In the genomic region with DNA sequence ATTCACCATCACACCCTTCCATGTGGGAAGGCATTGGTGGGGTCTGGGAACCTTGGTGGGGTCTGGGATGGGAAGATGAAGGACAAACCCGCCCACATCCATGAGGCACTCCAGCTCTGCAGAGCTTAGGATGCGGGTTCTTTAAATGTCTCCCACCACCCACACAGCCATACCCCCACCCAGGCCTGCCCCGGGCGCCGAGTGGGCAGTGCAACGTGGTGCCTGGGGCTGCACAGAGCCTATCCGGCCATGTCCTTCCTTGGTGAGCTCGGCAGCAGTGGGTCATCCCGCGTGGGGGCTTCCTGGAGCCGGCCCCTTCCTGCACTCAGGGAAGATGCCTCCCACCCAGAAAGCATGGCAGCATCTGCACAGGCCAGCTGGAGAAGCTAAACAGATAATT, we compare ENCODE assay signal across 35 cellular contexts.
"Had no signal": no experiment of that assay in that cellular context is flagged by ENCODE, and none has a peak within 500 bp of the region (broad histone marks: within the 10 kb centered on the region; RNA-seq: fewer than 3 reads in every experiment).

No MANE protein-coding gene starts in this region.

- H3K4me1 ChIP-seq: adrenal gland, ascending aorta, breast epithelium, colonic mucosa, esophagus squamous epithelium, gastroesophageal sphincter had no signal

- H3K27ac Mint-ChIP-seq: activated CD4-positive, alpha-beta memory T cell treated with anti-CD3 and anti-CD28 coated beads for 36 hours; activated CD4-positive, alpha-beta T cell treated with anti-CD3 and anti-CD28 coated beads for 36 hours; activated CD4-positive, alpha-beta T cell treated with anti-CD3 and anti-CD28 coated beads, Interleukin-2, amount 10 ng/mL, durations not matched to agents 24 days and 14 days; activated CD8-positive, alpha-beta memory T cell treated with anti-CD3 and anti-CD28 coated beads, Interleukin-2, amount 10 ng/mL, durations not matched to agents 7 days and 5 days; activated CD8-positive, alpha-beta T cell treated with anti-CD3 and anti-CD28 coated beads, Interleukin-2, amount 10 ng/mL, durations not matched to agents 7 days and 5 days; activated naive CD4-positive, alpha-beta T cell treated with anti-CD3 and anti-CD28 coated beads for 36 hours; activated naive CD4-positive, alpha-beta T cell treated with anti-CD3 and anti-CD28 coated beads, Interleukin-2, amount 50 U/mL, for 24 hours; activated naive CD8-positive, alpha-beta T cell treated with anti-CD3 and anti-CD28 coated beads for 36 hours; activated naive CD8-positive, alpha-beta T cell treated with anti-CD3 and anti-CD28 coated beads, Interleukin-2, amount 50 U/mL, for 24 hours; activated T-helper 1 cell treated with anti-CD3 and anti-CD28 coated beads, Interleukin-12 subunit alpha, Interleukin-12 subunit beta, Interleukin-2, Interleukin-4 antibody, amounts not matched to agents 30 ng/mL and 10 ng/mL and 1 ng/mL, durations not matched to agents 14 hours and 24 hours and 36 hours; activated T-helper 2 cell treated with anti-CD3 and anti-CD28 coated beads, Interferon-gamma antibody, Interleukin-2, Interleukin-4, amounts not matched to agents 10 μg/mL and 5 μg/mL and 100 μg/mL, durations not matched to agents 14 hours and 24 hours and 36 hours; dendritic cell treated with granulocyte-macrophage colony-stimulating factor and Interleukin-4, amounts not matched to agents 40 ng/mL and 50 ng/mL, for 4 days; endodermal cell had no signal

- H3K36me3 ChIP-seq: adrenal gland, ascending aorta, breast epithelium, cardiac muscle cell, colonic mucosa, esophagus squamous epithelium, gastroesophageal sphincter had no signal

- H3K9me3 Mint-ChIP-seq: activated CD4-positive, alpha-beta memory T cell treated with anti-CD3 and anti-CD28 coated beads for 36 hours; activated CD4-positive, alpha-beta T cell treated with anti-CD3 and anti-CD28 coated beads, Interleukin-2, amount 10 ng/mL, durations not matched to agents 24 days and 14 days; activated naive CD4-positive, alpha-beta T cell treated with anti-CD3 and anti-CD28 coated beads for 36 hours; activated naive CD4-positive, alpha-beta T cell treated with anti-CD3 and anti-CD28 coated beads, Interleukin-2, amount 50 U/mL, for 24 hours; activated naive CD8-positive, alpha-beta T cell treated with anti-CD3 and anti-CD28 coated beads for 36 hours; activated naive CD8-positive, alpha-beta T cell treated with anti-CD3 and anti-CD28 coated beads, Interleukin-2, amount 50 U/mL, for 24 hours; activated T-helper 1 cell treated with anti-CD3 and anti-CD28 coated beads, Interleukin-12 subunit alpha, Interleukin-12 subunit beta, Interleukin-2, Interleukin-4 antibody, amounts not matched to agents 30 ng/mL and 10 ng/mL and 1 ng/mL, durations not matched to agents 14 hours and 24 hours and 36 hours; activated T-helper 2 cell treated with anti-CD3 and anti-CD28 coated beads, Interferon-gamma antibody, Interleukin-2, Interleukin-4, amounts not matched to agents 10 μg/mL and 5 μg/mL and 100 μg/mL, durations not matched to agents 14 hours and 24 hours and 36 hours; dendritic cell treated with granulocyte-macrophage colony-stimulating factor and Interleukin-4, amounts not matched to agents 40 ng/mL and 50 ng/mL, for 4 days; endodermal cell had no signal

- H3K4me1 Mint-ChIP-seq: activated CD4-positive, alpha-beta T cell treated with anti-CD3 and anti-CD28 coated beads for 36 hours; activated CD4-positive, alpha-beta T cell treated with anti-CD3 and anti-CD28 coated beads, Interleukin-2, amount 10 ng/mL, durations not matched to agents 24 days and 14 days; activated CD8-positive, alpha-beta memory T cell treated with anti-CD3 and anti-CD28 coated beads, Interleukin-2, amount 10 ng/mL, durations not matched to agents 7 days and 5 days; activated naive CD4-positive, alpha-beta T cell treated with anti-CD3 and anti-CD28 coated beads, Interleukin-2, amount 50 U/mL, for 24 hours; activated naive CD8-positive, alpha-beta T cell treated with anti-CD3 and anti-CD28 coated beads for 36 hours; activated naive CD8-positive, alpha-beta T cell treated with anti-CD3 and anti-CD28 coated beads, Interleukin-2, amount 50 U/mL, for 24 hours; endodermal cell had no signal

- ATAC-seq: activated CD4-positive, alpha-beta T cell treated with anti-CD3 and anti-CD28 coated beads for 36 hours; activated CD8-positive, alpha-beta memory T cell treated with anti-CD3 and anti-CD28 coated beads, Interleukin-2, amount 10 ng/mL, durations not matched to agents 7 days and 5 days; activated CD8-positive, alpha-beta T cell treated with anti-CD3 and anti-CD28 coated beads, Interleukin-2, amount 10 ng/mL, durations not matched to agents 7 days and 5 days; activated naive CD8-positive, alpha-beta T cell treated with anti-CD3 and anti-CD28 coated beads, Interleukin-2, amount 50 U/mL, for 24 hours; gastroesophageal sphincter had no signal

- H3K36me3 Mint-ChIP-seq: activated CD4-positive, alpha-beta memory T cell treated with anti-CD3 and anti-CD28 coated beads for 36 hours; activated CD8-positive, alpha-beta memory T cell treated with anti-CD3 and anti-CD28 coated beads, Interleukin-2, amount 10 ng/mL, durations not matched to agents 7 days and 5 days; activated naive CD4-positive, alpha-beta T cell treated with anti-CD3 and anti-CD28 coated beads, Interleukin-2, amount 50 U/mL, for 24 hours; activated naive CD8-positive, alpha-beta T cell treated with anti-CD3 and anti-CD28 coated beads for 36 hours; brain had no signal

- H3K9me3 ChIP-seq: adrenal gland, ascending aorta, breast epithelium, colonic mucosa, esophagus squamous epithelium, gastroesophageal sphincter had no signal

- H3K4me3 Mint-ChIP-seq: activated CD4-positive, alpha-beta memory T cell treated with anti-CD3 and anti-CD28 coated beads for 36 hours; activated CD4-positive, alpha-beta T cell treated with anti-CD3 and anti-CD28 coated beads for 36 hours; activated CD4-positive, alpha-beta T cell treated with anti-CD3 and anti-CD28 coated beads, Interleukin-2, amount 10 ng/mL, durations not matched to agents 24 days and 14 days; activated CD8-positive, alpha-beta memory T cell treated with anti-CD3 and anti-CD28 coated beads, Interleukin-2, amount 10 ng/mL, durations not matched to agents 7 days and 5 days; activated CD8-positive, alpha-beta T cell treated with anti-CD3 and anti-CD28 coated beads, Interleukin-2, amount 10 ng/mL, durations not matched to agents 7 days and 5 days; activated naive CD4-positive, alpha-beta T cell treated with anti-CD3 and anti-CD28 coated beads for 36 hours; activated naive CD4-positive, alpha-beta T cell treated with anti-CD3 and anti-CD28 coated beads, Interleukin-2, amount 50 U/mL, for 24 hours; activated naive CD8-positive, alpha-beta T cell treated with anti-CD3 and anti-CD28 coated beads for 36 hours; activated naive CD8-positive, alpha-beta T cell treated with anti-CD3 and anti-CD28 coated beads, Interleukin-2, amount 50 U/mL, for 24 hours; activated T-helper 1 cell treated with anti-CD3 and anti-CD28 coated beads, Interleukin-12 subunit alpha, Interleukin-12 subunit beta, Interleukin-2, Interleukin-4 antibody, amounts not matched to agents 30 ng/mL and 10 ng/mL and 1 ng/mL, durations not matched to agents 14 hours and 24 hours and 36 hours; brain; dendritic cell treated with granulocyte-macrophage colony-stimulating factor and Interleukin-4, amounts not matched to agents 40 ng/mL and 50 ng/mL, for 4 days; endodermal cell had no signal

- H3K4me3 ChIP-seq: adrenal gland, ascending aorta, breast epithelium, cardiac muscle cell, colonic mucosa, dorsolateral prefrontal cortex, esophagus squamous epithelium, gastroesophageal sphincter had no signal

- H3K27me3 ChIP-seq: ascending aorta, cardiac muscle cell, colonic mucosa had no signal

- DNase-seq: activated CD4-positive, alpha-beta memory T cell treated with anti-CD3 and anti-CD28 coated beads for 36 hours; activated CD4-positive, alpha-beta T cell treated with anti-CD3 and anti-CD28 coated beads for 36 hours; activated CD4-positive, alpha-beta T cell treated with anti-CD3 and anti-CD28 coated beads, Interleukin-2, amount 10 ng/mL, durations not matched to agents 24 days and 14 days; activated CD4-positive, CD25-positive, alpha-beta regulatory T cell; activated CD4-positive, CD25-positive, alpha-beta regulatory T cell treated with anti-CD3 and anti-CD28 coated beads, Interleukin-2, amount 50 U/mL, for 72 hours; activated CD8-positive, alpha-beta memory T cell treated with anti-CD3 and anti-CD28 coated beads, Interleukin-2, amount 10 ng/mL, durations not matched to agents 7 days and 5 days; activated CD8-positive, alpha-beta memory T cell treated with anti-CD3 and anti-CD28 coated beads, Interleukin-2, amount 50 U/mL, for 4 hours; activated CD8-positive, alpha-beta T cell treated with anti-CD3 and anti-CD28 coated beads, Interleukin-2, amount 10 ng/mL, durations not matched to agents 7 days and 5 days; activated effector memory CD4-positive, alpha-beta T cell treated with anti-CD3 and anti-CD28 coated beads, Interleukin-2, amount 50 U/mL, for 16 hours; activated naive CD4-positive, alpha-beta T cell treated with anti-CD3 and anti-CD28 coated beads for 36 hours; activated naive CD8-positive, alpha-beta T cell treated with anti-CD3 and anti-CD28 coated beads for 36 hours; activated naive CD8-positive, alpha-beta T cell treated with anti-CD3 and anti-CD28 coated beads, Interleukin-2, amount 50 U/mL, for 24 hours; activated T-cell treated with anti-CD3 and anti-CD28 coated beads, Interleukin-2, amount 50 U/mL, for 1 hour; activated T-cell treated with anti-CD3 and anti-CD28 coated beads, Interleukin-2, amount 50 U/mL, for 48 hours; adrenal gland; amygdala; central memory CD4-positive, alpha-beta T cell; cerebellar nuclear complex; colonic mucosa; dorsolateral prefrontal cortex; effector memory CD4-positive, alpha-beta T cell; endodermal cell; erythroblast; esophagus squamous epithelium; foreskin melanocyte; T-helper 2 cell had no signal

- H3K27me3 Mint-ChIP-seq: activated CD4-positive, alpha-beta memory T cell treated with anti-CD3 and anti-CD28 coated beads for 36 hours; activated CD4-positive, alpha-beta T cell treated with anti-CD3 and anti-CD28 coated beads, Interleukin-2, amount 10 ng/mL, durations not matched to agents 24 days and 14 days; activated CD8-positive, alpha-beta memory T cell treated with anti-CD3 and anti-CD28 coated beads, Interleukin-2, amount 10 ng/mL, durations not matched to agents 7 days and 5 days; activated naive CD8-positive, alpha-beta T cell treated with anti-CD3 and anti-CD28 coated beads for 36 hours; dendritic cell treated with granulocyte-macrophage colony-stimulating factor and Interleukin-4, amounts not matched to agents 40 ng/mL and 50 ng/mL, for 4 days had no signal

- H3K27ac ChIP-seq: adrenal gland, ascending aorta, breast epithelium, cardiac muscle cell, colonic mucosa, dorsolateral prefrontal cortex, esophagus squamous epithelium, gastroesophageal sphincter had no signal
